Comparison of ENCODE assay signal across 22 cellular contexts in the genomic region with DNA sequence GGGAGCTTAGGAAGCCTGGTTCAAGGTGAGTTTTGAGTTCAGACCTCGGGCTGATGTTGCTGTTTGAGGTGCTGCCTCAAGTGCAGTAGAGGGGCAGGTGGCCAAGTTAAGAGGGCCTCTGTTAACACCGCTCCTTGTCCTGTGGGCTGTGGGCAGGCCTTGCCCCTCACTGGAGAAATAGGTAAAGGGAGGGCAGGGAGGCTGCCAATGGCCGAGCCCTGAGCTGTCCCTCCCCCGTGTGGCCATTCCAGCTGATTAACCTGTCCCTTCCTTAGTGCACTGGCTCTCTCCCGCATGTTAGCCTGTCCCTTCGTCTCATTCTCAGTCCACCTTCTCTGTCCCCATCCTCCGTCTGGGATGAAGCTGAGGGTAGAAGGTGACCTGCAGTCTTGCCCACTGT. TPM values are rescaled to one million over a fixed set of nuclear protein-coding genes. Genes with fewer than 3 reads are reported as not detected.
"Had no signal": no experiment of that assay in that cellular context is flagged by ENCODE, and none has a peak within 500 bp of the region (broad histone marks: within the 10 kb centered on the region; RNA-seq: fewer than 3 reads in every experiment).

No MANE protein-coding gene starts in this region.

- H3K36me3 Mint-ChIP-seq: immature natural killer cell; stimulated activated memory B cell treated with anti-CD40 and anti-IgM and Interleukin-4, amounts not matched to agents 10 μg/mL and 1 μg/mL and 100 μg/mL, for 72 hours had no signal

- H3K27ac Mint-ChIP-seq: immature natural killer cell; naive B cell; stimulated activated memory B cell treated with anti-CD40 and anti-IgM and Interleukin-4, amounts not matched to agents 10 μg/mL and 1 μg/mL and 100 μg/mL, for 72 hours; stimulated activated naive CD8-positive, alpha-beta T cell treated with anti-CD3 and anti-CD28 coated beads, Interleukin-15, Interleukin-2, amounts not matched to agents 100 ng/mL and 50 ng/mL, for 24 hours had no signal

- DNase-seq: effector memory CD4-positive, alpha-beta T cell; esophagus squamous epithelium; foreskin fibroblast; immature natural killer cell; left cardiac atrium; mesendoderm; naive B cell; occipital lobe; psoas muscle; spleen; stimulated activated CD4-positive, alpha-beta T cell treated with anti-CD3 and anti-CD28 coated beads, Interleukin-15, amount 100 ng/mL, for 24 hours; stimulated activated CD4-positive, alpha-beta T cell treated with anti-CD3 and anti-CD28 coated beads, Interleukin-1b, Interleukin-23, amount 100 ng/mL, for 48 hours; stimulated activated CD4-positive, alpha-beta T cell treated with anti-CD3 and anti-CD28 coated beads, Interleukin-4, amount 100 ng/mL, for 24 hours had no signal

- H3K9me3 ChIP-seq: esophagus squamous epithelium, gastroesophageal sphincter, psoas muscle, spleen, tibial nerve had no signal

- H3K4me1 Mint-ChIP-seq: immature natural killer cell; stimulated activated memory B cell treated with anti-CD40 and anti-IgM and Interleukin-4, amounts not matched to agents 10 μg/mL and 1 μg/mL and 100 μg/mL, for 72 hours had no signal

- H3K9me3 Mint-ChIP-seq: immature natural killer cell; stimulated activated memory B cell treated with anti-CD40 and anti-IgM and Interleukin-4, amounts not matched to agents 10 μg/mL and 1 μg/mL and 100 μg/mL, for 72 hours; stimulated activated naive CD8-positive, alpha-beta T cell treated with anti-CD3 and anti-CD28 coated beads, Interleukin-15, Interleukin-2, amounts not matched to agents 100 ng/mL and 50 ng/mL, for 24 hours had no signal

- H3K27ac ChIP-seq: esophagus squamous epithelium, gastroesophageal sphincter, parathyroid adenoma, psoas muscle, spleen, tibial nerve had no signal

- ATAC-seq: gastroesophageal sphincter; left cardiac atrium; psoas muscle; sciatic nerve; stimulated activated memory B cell treated with anti-CD40 and anti-IgM and Interleukin-4, amounts not matched to agents 10 μg/mL and 1 μg/mL and 100 μg/mL, for 72 hours had no signal

- H3K4me3 ChIP-seq: esophagus squamous epithelium, gastroesophageal sphincter, psoas muscle, spleen, tibial nerve had no signal

- H3K4me3 Mint-ChIP-seq: immature natural killer cell; stimulated activated memory B cell treated with anti-CD40 and anti-IgM and Interleukin-4, amounts not matched to agents 10 μg/mL and 1 μg/mL and 100 μg/mL, for 72 hours; stimulated activated naive CD8-positive, alpha-beta T cell treated with anti-CD3 and anti-CD28 coated beads, Interleukin-15, Interleukin-2, amounts not matched to agents 100 ng/mL and 50 ng/mL, for 24 hours had no signal

- H3K36me3 ChIP-seq: esophagus squamous epithelium, gastroesophageal sphincter, spleen had no signal

- H3K27me3 ChIP-seq: tibial nerve had no signal

- H3K4me1 ChIP-seq: parathyroid adenoma had no signal

RNA-seq across cellular contexts. Expression of gene CNTFR, which starts 21.4 kb away (rescaled TPM):
- total RNA-seq: epithelial cell of proximal tubule, lung microvascular endothelial cell had no signal
- polyA plus RNA-seq: immature natural killer cell had no signal

RNA-seq across cellular contexts. Expression of gene ENHO, which starts 45.3 kb away (rescaled TPM):
- total RNA-seq: lung microvascular endothelial cell had no signal
- polyA plus RNA-seq: keratinocyte had no signal
